Comparison of ENCODE assay signal across 25 cellular contexts in genomic region chr1:36643391-36644270, GRCh38.
DNase-seq lines count a peak whose midpoint lies in the region; ATAC-seq and TF ChIP-seq lines count a peak whose summit lies in the region.
"Had no signal": no experiment of that assay in that cellular context is flagged by ENCODE, and none has a peak within 500 bp of the region (broad histone marks: within the 10 kb centered on the region; RNA-seq: fewer than 3 reads in every experiment).

No MANE protein-coding gene starts in this region.

- H3K79me1 ChIP-seq in trophoblast cell (ENCODE audit: low read length): no peaks in the 10 kb centered on the region

- H3K27ac ChIP-seq in SK-N-SH (ENCODE audit: low read depth in 2 of 2, low read length in 1 of 2) (no peak overlapping the region), trophoblast cell (ENCODE audit: low read depth, low read length) (no peak overlapping the region), right atrium auricular region (no peak overlapping the region)
- H3K27ac ChIP-seq: 22Rv1 had no signal

- H3K4me3 ChIP-seq in SK-N-SH (ENCODE audit: low read depth in 2 of 2, low read length in 1 of 2) (no peak overlapping the region), trophoblast cell (ENCODE audit: low read depth, low read length) (peak overlapping the region; percentile 6), right atrium auricular region (no peak overlapping the region)
- H3K4me3 ChIP-seq: MG63 had no signal

- no peak overlapping the region for H4K91ac ChIP-seq in trophoblast cell (ENCODE audit: low read depth, low read length)

- H3K4me2 ChIP-seq in SK-N-SH (no peak overlapping the region), trophoblast cell (ENCODE audit: low read length) (no peak overlapping the region)

- H3K36me3 ChIP-seq in SK-N-SH (replicated peaks in 1 of 2; ENCODE audit: control insufficient read depth in 1 of 2, insufficient read depth in 2 of 2, low read length in 1 of 2) (no peaks in the 10 kb centered on the region), trophoblast cell (ENCODE audit: control insufficient read depth in 1 of 2, insufficient read depth in 2 of 2, low read length in 2 of 2) (no peaks in the 10 kb centered on the region), right atrium auricular region (no peaks in the 10 kb centered on the region)
- H3K36me3 ChIP-seq: MG63 had no signal

- POLR2A ChIA-PET in SK-N-SH (lab: Yijun Ruan, JAX): no interaction called here

- H2AFZ ChIP-seq in SK-N-SH (ENCODE audit: low read depth): no peak overlapping the region
- H2AFZ ChIP-seq in trophoblast cell (ENCODE audit: insufficient read depth, low read length, poor library complexity): no peak overlapping the region

- no peaks in the 10 kb centered on the region for H4K20me1 ChIP-seq in SK-N-SH (ENCODE audit: insufficient read depth)

- no peak overlapping the region for H2BK5ac ChIP-seq in trophoblast cell (ENCODE audit: low read depth, low read length, poor library complexity)

- 26% methylated on average over 11 of the region's 13 CpGs for WGBS in SK-N-SH (ENCODE audit: low lambda C conversion rate)
- WGBS in trophoblast cell (ENCODE audit: extremely low coverage, insufficient coverage, insufficient read length): no CpG with 5 or more reads among the region's 13 CpGs

- no peaks in the 10 kb centered on the region for H3F3A ChIP-seq in SK-N-SH (replicated peaks; ENCODE audit: insufficient read depth)

- H3K4me3 Mint-ChIP-seq in chondrocyte (ENCODE audit: unreplicated experiment) (no peak overlapping the region), progenitor cell of endocrine pancreas (ENCODE audit: low read depth) (no peak overlapping the region), type B pancreatic cell (no peak overlapping the region)
- H3K4me3 Mint-ChIP-seq in effector memory CD8-positive, alpha-beta T cell: no peak overlapping the region
- H3K4me3 Mint-ChIP-seq: CD4-positive, CD25-positive, alpha-beta regulatory T cell; IgD-negative memory B cell had no signal

- no peak overlapping the region for H3K9ac ChIP-seq in SK-N-SH
- no peak overlapping the region for H3K9ac ChIP-seq in trophoblast cell (ENCODE audit: low read length)

- TF ChIP-seq CTCF in SK-N-SH (IDR thresholded peaks at IDR 0.05): no peak
- TF ChIP-seq CTCF in chondrocyte (IDR thresholded peaks at IDR 0.05): no peak
- TF ChIP-seq CTCF in progenitor cell of endocrine pancreas (IDR thresholded peaks at IDR 0.05; ENCODE audit: unreplicated experiment): no peak
- TF ChIP-seq CTCF in type B pancreatic cell (conservative IDR thresholded peaks at IDR 0.05): no peak
- TF ChIP-seq CTCF in right atrium auricular region (IDR thresholded peaks at IDR 0.05): no peak

- peaks cover 0 to 9% of the 10 kb centered on the region in 2 experiments; a peak in 1 of 4 replicates for H3K4me1 ChIP-seq in SK-N-SH (ENCODE audit: control insufficient read depth in 1 of 2, insufficient read depth in 2 of 2, low read depth in 1 of 2, low read length in 1 of 2)
- H3K4me1 ChIP-seq in trophoblast cell (ENCODE audit: control insufficient read depth in 1 of 2, insufficient read depth in 2 of 2, low read length in 2 of 2): no peaks in the 10 kb centered on the region
- H3K4me1 ChIP-seq in right atrium auricular region: no peaks in the 10 kb centered on the region
- H3K4me1 ChIP-seq: Caco-2 had no signal

- H3K9me2 ChIP-seq in SK-N-SH: no peaks in the 10 kb centered on the region

- no peak overlapping the region for H3K4ac ChIP-seq in trophoblast cell (ENCODE audit: low read depth, low read length)

- no peak overlapping the region for H4K12ac ChIP-seq in trophoblast cell (ENCODE audit: low read depth, low read length)

- peak; percentile 62 for DNase-seq in SK-N-SH
- peak; percentile 66 for DNase-seq in chondrocyte (ENCODE audit: low spot score)
- DNase-seq in trophoblast cell: no peak
- no peak for DNase-seq in progenitor cell of endocrine pancreas (ENCODE audit: low spot score, unreplicated experiment)
- no peak for DNase-seq in effector memory CD8-positive, alpha-beta T cell
- DNase-seq in type B pancreatic cell (ENCODE audit: extremely low spot score, unreplicated experiment): no peak
- DNase-seq in right atrium auricular region (ENCODE audit: low spot score): no peak
- DNase-seq: AML-193; Caco-2; CD4-positive, CD25-positive, alpha-beta regulatory T cell; DMS153; GDM1; Kasumi-1; MG63; NCI-H1092 treated with DMSO at 0.1 percent for 48 hours; NCI-H146; NCI-H2029 treated with DMSO at 0.1 percent for 48 hours; NCI-H2171 treated with DMSO at 0.1 percent for 48 hours; NCI-H446; NCI-H526 treated with DMSO at 0.1 percent for 48 hours; Right ventricle myocardium superior had no signal

- H3K79me2 ChIP-seq in SK-N-SH (ENCODE audit: insufficient read depth) (no peaks in the 10 kb centered on the region), trophoblast cell (ENCODE audit: control insufficient read depth, insufficient read depth, low read length, poor library complexity) (no peaks in the 10 kb centered on the region)

- no peaks in the 10 kb centered on the region for H3K9me3 Mint-ChIP-seq in chondrocyte (ENCODE audit: low read depth)
- H3K9me3 Mint-ChIP-seq in progenitor cell of endocrine pancreas (ENCODE audit: low read depth): no peaks in the 10 kb centered on the region
- no peaks in the 10 kb centered on the region for H3K9me3 Mint-ChIP-seq in effector memory CD8-positive, alpha-beta T cell
- no peaks in the 10 kb centered on the region for H3K9me3 Mint-ChIP-seq in type B pancreatic cell
- H3K9me3 Mint-ChIP-seq: IgD-negative memory B cell had no signal

- no peak overlapping the region for H2BK120ac ChIP-seq in trophoblast cell (ENCODE audit: insufficient read depth, low read length, poor library complexity)

- peaks cover 33% of the 10 kb centered on the region for H3K27me3 Mint-ChIP-seq in chondrocyte (ENCODE audit: low read depth)
- H3K27me3 Mint-ChIP-seq in progenitor cell of endocrine pancreas: peaks cover 20% of the 10 kb centered on the region
- peaks cover 52 to 68% of the 10 kb centered on the region in 2 donors for H3K27me3 Mint-ChIP-seq in effector memory CD8-positive, alpha-beta T cell
- peaks cover 49% of the 10 kb centered on the region for H3K27me3 Mint-ChIP-seq in type B pancreatic cell

- H2AK5ac ChIP-seq in trophoblast cell (ENCODE audit: low read length): no peak overlapping the region

- H3K18ac ChIP-seq in trophoblast cell (ENCODE audit: low read length): no peak overlapping the region

- H3K36me3 Mint-ChIP-seq in chondrocyte (ENCODE audit: low read depth) (no peaks in the 10 kb centered on the region), progenitor cell of endocrine pancreas (ENCODE audit: insufficient read depth) (no peaks in the 10 kb centered on the region), type B pancreatic cell (no peaks in the 10 kb centered on the region)
- H3K36me3 Mint-ChIP-seq in effector memory CD8-positive, alpha-beta T cell (ENCODE audit: insufficient read depth): peaks cover 3% of the 10 kb centered on the region
- H3K36me3 Mint-ChIP-seq: CD4-positive, CD25-positive, alpha-beta regulatory T cell; IgD-negative memory B cell had no signal

- no peak overlapping the region for H3K23ac ChIP-seq in trophoblast cell (ENCODE audit: low read length)

- H3K9me3 ChIP-seq in SK-N-SH: no peaks in the 10 kb centered on the region
- no peaks in the 10 kb centered on the region for H3K9me3 ChIP-seq in trophoblast cell (ENCODE audit: insufficient read depth, low read depth, low read length)
- H3K9me3 ChIP-seq in right atrium auricular region: no peaks in the 10 kb centered on the region
- H3K9me3 ChIP-seq: Caco-2, MG63 had no signal

- no peak overlapping the region for H2BK12ac ChIP-seq in trophoblast cell (ENCODE audit: low read length)

- H3K27ac Mint-ChIP-seq in chondrocyte (ENCODE audit: unreplicated experiment) (no peak overlapping the region), progenitor cell of endocrine pancreas (no peak overlapping the region), type B pancreatic cell (no peak overlapping the region)
- H3K27ac Mint-ChIP-seq in effector memory CD8-positive, alpha-beta T cell: no peak overlapping the region
- H3K27ac Mint-ChIP-seq: CD4-positive, CD25-positive, alpha-beta regulatory T cell; IgD-negative memory B cell had no signal

- TF ChIP-seq EP300 in SK-N-SH (IDR thresholded peaks at IDR 0.05; ENCODE audit: borderline replicate concordance in 1 of 2, low read depth in 1 of 2, low read length in 1 of 2): no peak

- no peak overlapping the region for H4K8ac ChIP-seq in trophoblast cell (ENCODE audit: low read depth, low read length)

- H3K4me1 Mint-ChIP-seq in chondrocyte (ENCODE audit: low read depth): peaks cover 4% of the 10 kb centered on the region
- H3K4me1 Mint-ChIP-seq in progenitor cell of endocrine pancreas (ENCODE audit: low read depth): peaks cover 5% of the 10 kb centered on the region
- peaks cover 0 to 4% of the 10 kb centered on the region in 2 donors for H3K4me1 Mint-ChIP-seq in effector memory CD8-positive, alpha-beta T cell (ENCODE audit: low read depth in 2 of 2)
- no peaks in the 10 kb centered on the region for H3K4me1 Mint-ChIP-seq in type B pancreatic cell (ENCODE audit: unreplicated experiment)
- H3K4me1 Mint-ChIP-seq: CD4-positive, CD25-positive, alpha-beta regulatory T cell; IgD-negative memory B cell had no signal

- CTCF ChIA-PET in SK-N-SH (lab: Yijun Ruan, JAX): interaction anchor here (0.7 to 2.2 kb wide), 4 partner anchors 13 to 68 kb away, joined by 3 to 8 read pairs (median 4); no protein-coding TSS in a partner anchor

- TF ChIP-seq RAD21 in SK-N-SH (IDR thresholded peaks at IDR 0.05; ENCODE audit: low read length): no peak

- H3K27me3 ChIP-seq in SK-N-SH (ENCODE audit: insufficient read depth) (no peaks in the 10 kb centered on the region), trophoblast cell (ENCODE audit: insufficient read depth, low read length) (no peaks in the 10 kb centered on the region), right atrium auricular region (no peaks in the 10 kb centered on the region)

- no peak for ATAC-seq in SK-N-SH treated with all-trans-retinoic acid at 6 μM for 48 hours
- no peak for ATAC-seq in effector memory CD8-positive, alpha-beta T cell (replicated peaks)
- ATAC-seq: HCT116 had no signal

- H3K14ac ChIP-seq in trophoblast cell (ENCODE audit: low read length): no peak overlapping the region

TF ChIP-seq in SK-N-SH, 30 proteins besides CTCF, POLR2A, EP300 and RAD21 (continues in another document):
- TF ChIP-seq SIN3A (IDR thresholded peaks at IDR 0.05; ENCODE audit: borderline replicate concordance, low read depth, low read length) (no peak), ELF1 (IDR thresholded peaks at IDR 0.05) (no peak), TAF1 (IDR thresholded peaks at IDR 0.05; ENCODE audit: borderline replicate concordance, low read depth, low read length) (no peak)

TF ChIP-seq in SK-N-SH treated with all-trans-retinoic acid at 6 μM for 48 hours, 23 proteins besides CTCF, POLR2A, EP300 and RAD21 (continues in another document):
- no peak for TF ChIP-seq ESRRG (CRISPR knock-in tag; IDR thresholded peaks at IDR 0.05)
- no peak for TF ChIP-seq ISL1 (CRISPR knock-in tag; IDR thresholded peaks at IDR 0.05)
- no peak for TF ChIP-seq SNAI2 (CRISPR knock-in tag; IDR thresholded peaks at IDR 0.05)
- TF ChIP-seq ZFP3 (CRISPR knock-in tag; IDR thresholded peaks at IDR 0.05): no peak

Comparison
In these comparisons a context has a peak if more than half of its experiments do, and no peak if none do; other contexts are left out.
1. DNase-seq: peak in SK-N-SH (single experiment) and chondrocyte (single experiment); none in trophoblast cell (0 of 2), progenitor cell of endocrine pancreas (single experiment), effector memory CD8-positive, alpha-beta T cell (0 of 3), type B pancreatic cell (single experiment) and right atrium auricular region (single experiment).